30 cellular contexts compared by ENCODE assay signal in genomic region chr9:35158501-35159280, GRCh38. TPM values are rescaled to one million over a fixed set of nuclear protein-coding genes. Genes with fewer than 3 reads are reported as not detected.
DNase-seq lines count a peak whose midpoint lies in the region; FAIRE-seq and TF ChIP-seq lines count a peak whose summit lies in the region.
"Had no signal": no experiment of that assay in that cellular context is flagged by ENCODE, and none has a peak within 500 bp of the region (broad histone marks: within the 10 kb centered on the region; RNA-seq: fewer than 3 reads in every experiment).

No MANE protein-coding gene starts in this region.

- H3K9me3 Mint-ChIP-seq in immature natural killer cell, result no peaks in the 10 kb centered on the region
- H3K9me3 Mint-ChIP-seq: activated CD4-positive, alpha-beta T cell treated with anti-CD3 and anti-CD28 coated beads, Interleukin-2, amount 10 ng/mL, durations not matched to agents 24 days and 14 days had no signal

- peaks cover 3% of the 10 kb centered on the region; the same call in 1 of the 2 replicates for H3K79me2 ChIP-seq in SK-N-SH (ENCODE audit: insufficient read depth)

- peaks cover 13% of the 10 kb centered on the region; the same call in 1 of the 2 replicates for H3K27me3 ChIP-seq in BLaER1
- no peaks in the 10 kb centered on the region for H3K27me3 ChIP-seq in HUES48 (ENCODE audit: control insufficient read depth, insufficient read depth, low read length)
- no peaks in the 10 kb centered on the region for H3K27me3 ChIP-seq in SK-N-SH (ENCODE audit: insufficient read depth)
- H3K27me3 ChIP-seq: breast epithelium, esophagus squamous epithelium, gastroesophageal sphincter, suprapubic skin had no signal

- no peak for TF ChIP-seq RAD21 in SK-N-SH (IDR thresholded peaks at IDR 0.05; ENCODE audit: low read length)

- H3K9me3 ChIP-seq in BLaER1 (peaks cover 27% of the 10 kb centered on the region), HUES48 (ENCODE audit: control insufficient read depth, insufficient read depth, low read length) (no peaks in the 10 kb centered on the region; the same call in 1 of the 2 replicates), SK-N-SH (no peaks in the 10 kb centered on the region)
- H3K9me3 ChIP-seq: breast epithelium, esophagus squamous epithelium, gastroesophageal sphincter, prostate gland, suprapubic skin had no signal

- H3K4me1 Mint-ChIP-seq in immature natural killer cell, result peaks cover 16 to 19% of the 10 kb centered on the region in 2 donors

- FAIRE-seq in GM18507 (lab: Jason Lieb, UNC), result peak; percentile 9
- FAIRE-seq: D721Med, K562 had no signal

- H3K4me2 ChIP-seq in BLaER1, result peak overlapping the region; percentile 61
- no peak overlapping the region for H3K4me2 ChIP-seq in SK-N-SH

- H3K36me3 ChIP-seq in BLaER1 (no peaks in the 10 kb centered on the region), HUES48 (ENCODE audit: control insufficient read depth, insufficient read depth, low read length) (no peaks in the 10 kb centered on the region), SK-N-SH (replicated peaks in 1 of 2; ENCODE audit: control insufficient read depth in 1 of 2, insufficient read depth in 2 of 2, low read length in 1 of 2) (no peaks in the 10 kb centered on the region)
- H3K36me3 ChIP-seq: breast epithelium, esophagus squamous epithelium, gastroesophageal sphincter, prostate gland, suprapubic skin had no signal

- H2AFZ ChIP-seq in SK-N-SH (ENCODE audit: low read depth), result no peak overlapping the region

- no peaks in the 10 kb centered on the region for H3K9me2 ChIP-seq in SK-N-SH

- WGBS in SK-N-SH (ENCODE audit: low lambda C conversion rate), result 79% methylated on average over 10 of the region's 10 CpGs

- peaks cover 4 to 13% (median 10%) of the 10 kb centered on the region in 3 donors for H3K27me3 Mint-ChIP-seq in immature natural killer cell (ENCODE audit: low read depth in 3 of 3)

- DNase-seq in GM18507 (ENCODE audit: extremely low spot score, insufficient read length, low read depth) (no peak), OCI-M1 (lab: John Stamatoyannopoulos, UW) (peak; percentile 8), inferior parietal cortex (ENCODE audit: extremely low spot score) (no peak), SK-N-SH (no peak), NCI-H2107 (lab: John Stamatoyannopoulos, UW) (no peak), immature natural killer cell (no peak)
- DNase-seq: ACHN; activated CD4-positive, alpha-beta T cell treated with anti-CD3 and anti-CD28 coated beads, Interleukin-2, amount 10 ng/mL, durations not matched to agents 24 days and 14 days; activated effector memory CD4-positive, alpha-beta T cell treated with anti-CD3 and anti-CD28 coated beads, Interleukin-2, amount 50 U/mL, for 16 hours; cortex of kidney; EL; endodermal cell; esophagus squamous epithelium; kidney glomerular epithelial cell; NCI-H1048; NCI-H187; NCI-H2227 treated with DMSO at 0.1 percent for 48 hours; NCI-H774; PC-3; SHP77 treated with DMSO at 0.1 percent for 48 hours had no signal

- CTCF ChIA-PET in SK-N-SH (lab: Yijun Ruan, JAX), result no interaction called here

- POLR2A ChIA-PET in SK-N-SH (lab: Yijun Ruan, JAX), result no interaction called here

- no peaks in the 10 kb centered on the region for H3K36me3 Mint-ChIP-seq in immature natural killer cell

- peak overlapping the region in 1 of 5 donors; percentile 30 for H3K4me3 Mint-ChIP-seq in immature natural killer cell
- H3K4me3 Mint-ChIP-seq: activated CD4-positive, alpha-beta T cell treated with anti-CD3 and anti-CD28 coated beads, Interleukin-2, amount 10 ng/mL, durations not matched to agents 24 days and 14 days; endodermal cell had no signal

- H3K27ac ChIP-seq in BLaER1 (no peak overlapping the region), HUES48 (ENCODE audit: low read depth, low read length) (peak overlapping the region; percentile 66), SK-N-SH (ENCODE audit: low read depth in 2 of 2, low read length in 1 of 2) (no peak overlapping the region)
- H3K27ac ChIP-seq: breast epithelium, C4-2B, esophagus squamous epithelium, gastroesophageal sphincter, prostate gland, suprapubic skin had no signal

- peak overlapping the region in 1 of 6 donors; percentile 6 for H3K27ac Mint-ChIP-seq in immature natural killer cell
- H3K27ac Mint-ChIP-seq: activated CD4-positive, alpha-beta T cell treated with anti-CD3 and anti-CD28 coated beads, Interleukin-2, amount 10 ng/mL, durations not matched to agents 24 days and 14 days; endodermal cell had no signal

- TF ChIP-seq EP300 in SK-N-SH (IDR thresholded peaks at IDR 0.05; ENCODE audit: borderline replicate concordance in 1 of 2, low read depth in 1 of 2, low read length in 1 of 2), result no peak

- no peak for TF ChIP-seq CTCF in SK-N-SH (IDR thresholded peaks at IDR 0.05)

- no peak overlapping the region for H3K4me3 ChIP-seq in BLaER1
- 0 out of 2 replicates have a peak overlapping the region, but pooled peaks have one; percentile 14 for H3K4me3 ChIP-seq in HUES48 (ENCODE audit: low read depth, low read length)
- H3K4me3 ChIP-seq in SK-N-SH (ENCODE audit: low read depth in 2 of 2, low read length in 1 of 2), result no peak overlapping the region
- H3K4me3 ChIP-seq: breast epithelium, esophagus squamous epithelium, gastroesophageal sphincter, K562, lung, prostate gland, suprapubic skin had no signal

- H3K4me1 ChIP-seq in BLaER1 (peaks cover 36% of the 10 kb centered on the region), HUES48 (ENCODE audit: control insufficient read depth, insufficient read depth, low read length) (peaks cover 43% of the 10 kb centered on the region), SK-N-SH (ENCODE audit: control insufficient read depth in 1 of 2, insufficient read depth in 2 of 2, low read depth in 1 of 2, low read length in 1 of 2) (peaks cover 0 to 5% of the 10 kb centered on the region in 2 experiments; a peak in 1 of 4 replicates)
- H3K4me1 ChIP-seq: prostate gland had no signal

- H3K9ac ChIP-seq in BLaER1 (no peak overlapping the region), HUES48 (ENCODE audit: low read depth, low read length) (no peak overlapping the region), SK-N-SH (no peak overlapping the region)

- H4K20me1 ChIP-seq in BLaER1 (no peaks in the 10 kb centered on the region), SK-N-SH (ENCODE audit: insufficient read depth) (no peaks in the 10 kb centered on the region)

- no peaks in the 10 kb centered on the region for H3F3A ChIP-seq in SK-N-SH (replicated peaks; ENCODE audit: insufficient read depth)

TF ChIP-seq in SK-N-SH, 30 proteins besides CTCF, POLR2A, EP300 and RAD21:
- TF ChIP-seq MXI1 (IDR thresholded peaks at IDR 0.05; ENCODE audit: low read depth, low read length), result no peak
- TF ChIP-seq GATA2 (CRISPR knock-in tag; IDR thresholded peaks at IDR 0.05), result no peak
- no peak for TF ChIP-seq IRF3 (IDR thresholded peaks at IDR 0.05; ENCODE audit: low read depth, low read length)
- TF ChIP-seq SIN3A (IDR thresholded peaks at IDR 0.05; ENCODE audit: borderline replicate concordance, low read depth, low read length), result no peak
- no peak for TF ChIP-seq FOSL2 (IDR thresholded peaks at IDR 0.05; ENCODE audit: borderline replicate concordance, low read depth)
- TF ChIP-seq TEAD4 (IDR thresholded peaks at IDR 0.05; ENCODE audit: borderline replicate concordance, insufficient read depth), result no peak

RNA-seq across cellular contexts. Expression of gene UNC13B, which starts 3.1 kb away (rescaled TPM):
- polyA plus RNA-seq in SK-N-SH (2012; rRNA removed) (8.1 and 9.8 TPM in 2 replicates), immature natural killer cell (under 1 TPM in 1 of 3 donors, not detected in 2; 0.07 TPM)
- polyA plus RNA-seq in SK-N-SH (2012; cell fraction: cytosol; rRNA removed), result 6.7 and 7.4 TPM in 2 replicates
- polyA plus RNA-seq in SK-N-SH (2012; cell fraction: nucleus; rRNA removed), result 18.2 and 22.0 TPM in 2 replicates

RNA-seq across cellular contexts. Expression of gene ATOSB, which starts 43.0 kb away (rescaled TPM):
- polyA plus RNA-seq in SK-N-SH (2012; rRNA removed) (42.6 and 46.0 TPM in 2 replicates), immature natural killer cell (10 to 100 TPM in 1 of 3 donors, 1 to 10 TPM in 2; 3.3 to 15.6 (median 5.3) TPM)
- 27.4 and 33.7 TPM in 2 replicates for polyA plus RNA-seq in SK-N-SH (2012; cell fraction: cytosol; rRNA removed)
- 53.5 and 64.5 TPM in 2 replicates for polyA plus RNA-seq in SK-N-SH (2012; cell fraction: nucleus; rRNA removed)

RNA-seq across cellular contexts. Expression of gene STOML2, which starts 55.8 kb away (rescaled TPM):
- 229 and 232 TPM in 2 replicates for polyA plus RNA-seq in SK-N-SH (2012; rRNA removed)
- polyA plus RNA-seq in SK-N-SH (2012; cell fraction: cytosol; rRNA removed), result 165 and 201 TPM in 2 replicates
- polyA plus RNA-seq in SK-N-SH (2012; cell fraction: nucleus; rRNA removed), result 194 and 206 TPM in 2 replicates
- 100 to 1,000 TPM in 2 of 3 donors, 10 to 100 TPM in 1; 79.7 to 155 (median 116) TPM for polyA plus RNA-seq in immature natural killer cell
